Comparison of ENCODE assay signal across 8 cellular contexts in genomic region chr3:146544929-146545528, GRCh38. TPM values are rescaled to one million over a fixed set of nuclear protein-coding genes. Genes with fewer than 3 reads are reported as not detected.
DNase-seq lines count a peak whose midpoint lies in the region; ATAC-seq and TF ChIP-seq lines count a peak whose summit lies in the region.

No MANE protein-coding gene starts in this region.

- H3K27ac Mint-ChIP-seq in CD4-positive, alpha-beta T cell: peak overlapping the region; percentile 78
- H3K27ac Mint-ChIP-seq in chondrocyte (ENCODE audit: unreplicated experiment) (peak overlapping the region; percentile 95), natural killer cell (peak overlapping the region; percentile 76 to 97)

- CTCF ChIA-PET in CD4-positive, alpha-beta T cell (lab: Charles Lee): no interaction called here

- POLR2A ChIA-PET in CD4-positive, alpha-beta T cell (lab: Charles Lee): interaction anchor here (0.9 to 2.9 kb wide), 2 partner anchors 30 to 76 kb away, joined by 3 to 28 read pairs; partner anchors contain the start of gene PLSCR2

- no peak for TF ChIP-seq CTCF in CD4-positive, alpha-beta T cell (IDR thresholded peaks at IDR 0.05)
- no peak for TF ChIP-seq CTCF in chondrocyte (IDR thresholded peaks at IDR 0.05)
- no peak for TF ChIP-seq CTCF in natural killer cell (IDR thresholded peaks at IDR 0.05)

- peaks cover 9% of the 10 kb centered on the region for H3K36me3 Mint-ChIP-seq in CD4-positive, alpha-beta T cell (ENCODE audit: low read depth)
- no peaks in the 10 kb centered on the region for H3K36me3 Mint-ChIP-seq in chondrocyte (ENCODE audit: low read depth)
- no peaks in the 10 kb centered on the region for H3K36me3 Mint-ChIP-seq in natural killer cell

- H3K27ac ChIP-seq in CD4-positive, alpha-beta T cell (ENCODE audit: low read depth, low read length): no peak overlapping the region

- H3K9me3 Mint-ChIP-seq in CD4-positive, alpha-beta T cell: no peaks in the 10 kb centered on the region
- H3K9me3 Mint-ChIP-seq in chondrocyte (ENCODE audit: low read depth): no peaks in the 10 kb centered on the region
- no peaks in the 10 kb centered on the region for H3K9me3 Mint-ChIP-seq in natural killer cell

- no peak for DNase-seq in CD4-positive, alpha-beta T cell
- DNase-seq in chondrocyte (ENCODE audit: low spot score) (no peak), natural killer cell (no peak), GM03348 (ENCODE audit: low spot score) (no peak), dermis blood vessel endothelial cell (no peak), putamen (ENCODE audit: low spot score) (no peak)

- no peaks in the 10 kb centered on the region for H3K27me3 Mint-ChIP-seq in CD4-positive, alpha-beta T cell
- H3K27me3 Mint-ChIP-seq in chondrocyte (ENCODE audit: low read depth) (no peaks in the 10 kb centered on the region), natural killer cell (ENCODE audit: low read depth in 2 of 2) (no peaks in the 10 kb centered on the region)

- intact Hi-C loops in CD4-positive, alpha-beta T cell (cut with DNase I, micrococcal nuclease): loop anchor here in 1 of 2 experiments (5.0 kb wide), 1 partner anchor 78 kb away; the partner anchor contains the start of gene PLSCR2
- intact Hi-C loops in natural killer cell (cut with micrococcal nuclease): no loop called here

- no peaks in the 10 kb centered on the region for H3K9me3 ChIP-seq in CD4-positive, alpha-beta T cell (ENCODE audit: control insufficient read depth, low read length)

- H3K4me1 Mint-ChIP-seq in CD4-positive, alpha-beta T cell (ENCODE audit: low read depth): peaks cover 63% of the 10 kb centered on the region
- H3K4me1 Mint-ChIP-seq in chondrocyte (ENCODE audit: low read depth): peaks cover 31% of the 10 kb centered on the region
- peaks cover 65 to 73% of the 10 kb centered on the region in 2 donors for H3K4me1 Mint-ChIP-seq in natural killer cell

- ATAC-seq in CD4-positive, alpha-beta T cell (ENCODE audit: poor library complexity): peak; percentile 12
- ATAC-seq in HG03575 (IDR thresholded peaks at IDR 0.05; ENCODE audit: extremely low read depth, insufficient number of reproducible peaks, low FRiP score, unreplicated experiment): peak; percentile 0
- ATAC-seq in natural killer cell: no peak
- no peak for ATAC-seq in HG02884 (IDR thresholded peaks at IDR 0.05; ENCODE audit: unreplicated experiment)

- no peaks in the 10 kb centered on the region for H3K27me3 ChIP-seq in CD4-positive, alpha-beta T cell (ENCODE audit: control insufficient read depth, insufficient read depth, low read length)

- peak overlapping the region; percentile 95 for H3K4me3 Mint-ChIP-seq in CD4-positive, alpha-beta T cell
- H3K4me3 Mint-ChIP-seq in chondrocyte (ENCODE audit: unreplicated experiment) (peak overlapping the region; percentile 89), natural killer cell (peak overlapping the region; percentile 95)

RNA-seq across cellular contexts. Expression of gene PLSCR1, which starts 0.6 kb away (rescaled TPM):
- 1 to 10 TPM; 8.2 to 8.3 TPM for total RNA-seq in CD4-positive, alpha-beta T cell
- total RNA-seq in chondrocyte (21.5 to 34.6 TPM (median 23.9 TPM) in 3 replicates), natural killer cell (10 to 100 TPM; 24.2 to 38.2 (median 35.2) TPM), dermis blood vessel endothelial cell (102 and 131 TPM in 2 replicates)

Comparison
In these comparisons a context has a peak if more than half of its experiments do, and no peak if none do; other contexts are left out.
1. ATAC-seq: peak in CD4-positive, alpha-beta T cell (single experiment) and HG03575 (single experiment); none in natural killer cell (0 of 3) and HG02884 (single experiment).
2. Peak in every context shown above with its lines, with median percentiles within 50 percentile points of each other: H3K27ac Mint-ChIP-seq and H3K4me3 Mint-ChIP-seq.